1 cellular context compared by ENCODE assay signal in the genomic region with DNA sequence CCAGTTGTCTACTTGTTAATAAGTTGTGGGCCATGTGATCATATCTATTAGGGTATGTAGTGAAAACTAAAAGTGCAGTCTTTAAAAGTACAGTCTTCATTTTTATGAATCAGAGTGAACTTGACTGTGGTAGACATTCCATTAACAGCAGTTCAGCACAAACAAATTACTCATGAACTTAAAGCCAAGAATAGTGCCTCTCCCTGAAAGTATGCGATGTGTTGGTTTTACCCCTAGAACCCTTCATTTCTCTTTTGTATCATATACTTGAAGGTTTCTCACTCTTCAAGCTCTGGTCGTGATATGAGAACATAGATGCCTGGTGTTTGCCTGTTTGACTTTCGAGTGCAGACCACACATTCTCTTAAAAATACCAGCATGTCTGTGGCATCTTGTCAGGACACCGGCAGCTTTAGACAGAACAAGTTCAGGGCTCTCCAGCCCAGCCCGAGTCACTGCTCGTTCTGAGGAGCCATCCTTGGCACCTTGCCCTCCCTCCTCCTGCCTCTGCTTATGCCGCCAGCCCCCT.
TF ChIP-seq lines count a peak whose summit lies in the region.

No MANE protein-coding gene starts in this region.

TF ChIP-seq in HepG2, 621 proteins besides CTCF, POLR2A, EP300 and RAD21 (continued from another document):
- TF ChIP-seq HCFC1 (IDR thresholded peaks at IDR 0.05; ENCODE audit: low read depth, low read length) (no peak), ZC3H4 (CRISPR knock-in tag; IDR thresholded peaks at IDR 0.05; ENCODE audit: borderline replicate concordance) (no peak), ZFX (CRISPR knock-in tag; IDR thresholded peaks at IDR 0.05; ENCODE audit: low read depth) (no peak), WIZ (CRISPR knock-in tag; IDR thresholded peaks at IDR 0.05) (no peak)
